ENCODE assay signal across 8 cellular contexts in the genomic region with DNA sequence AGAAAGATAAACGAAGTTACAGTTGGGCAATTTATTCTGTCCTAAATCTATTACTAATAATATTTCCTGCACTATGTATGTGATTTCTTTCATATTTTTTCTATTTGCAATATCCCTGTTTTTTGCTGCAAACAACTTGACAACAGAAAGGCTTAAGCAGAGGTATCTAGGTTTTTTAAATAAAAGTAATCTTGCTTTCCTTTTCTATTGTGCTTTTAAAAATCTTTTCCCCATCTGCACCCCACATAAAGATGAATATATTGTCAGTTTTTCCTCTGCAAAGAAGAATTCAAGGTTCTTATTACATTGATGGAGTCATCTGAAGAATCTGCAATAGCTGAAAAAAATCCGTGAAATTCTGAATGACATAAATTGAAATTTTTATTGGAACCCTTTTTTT. TPM values are rescaled to one million over a fixed set of nuclear protein-coding genes. Genes with fewer than 3 reads are reported as not detected.
DNase-seq lines count a peak whose midpoint lies in the region; ATAC-seq and TF ChIP-seq lines count a peak whose summit lies in the region.

No MANE protein-coding gene starts in this region.

- no peak overlapping the region for H2BK120ac ChIP-seq in mesenchymal stem cell (ENCODE audit: low read depth, low read length)

- H3K4me1 ChIP-seq in adipocyte (ENCODE audit: control insufficient read depth, insufficient read depth, low read length) (peaks cover 18% of the 10 kb centered on the region), mesenchymal stem cell (ENCODE audit: control insufficient read depth, insufficient read depth, low read depth, low read length) (no peaks in the 10 kb centered on the region), upper lobe of left lung (peaks cover 7 to 22% (median 17%) of the 10 kb centered on the region in 4 donors)

- H4K91ac ChIP-seq in mesenchymal stem cell (ENCODE audit: low read length) = no peak overlapping the region

- ATAC-seq in upper lobe of left lung (ENCODE audit: low FRiP score in 2 of 2) (no peak), HG03097 (IDR thresholded peaks at IDR 0.05; ENCODE audit: low FRiP score, unreplicated experiment) (no peak)

- H2BK5ac ChIP-seq in mesenchymal stem cell (ENCODE audit: low read depth, low read length, poor library complexity, severe bottlenecking) = no peak overlapping the region

- intact Hi-C loops in posterior cingulate gyrus (cut with DNase I) = loop anchor here (1.0 kb wide), 1 partner anchor 17 kb away; the partner anchor contains the start of gene BRMS1L

- H3K14ac ChIP-seq in mesenchymal stem cell (ENCODE audit: low read length in 2 of 2) = no peak overlapping the region

- H2BK15ac ChIP-seq in mesenchymal stem cell (ENCODE audit: low read depth, poor library complexity, severe bottlenecking) = no peak overlapping the region

- no peak overlapping the region for H3K18ac ChIP-seq in mesenchymal stem cell (ENCODE audit: low read depth in 1 of 2, low read length in 2 of 2)

- no peak for TF ChIP-seq POLR2A in upper lobe of left lung (IDR thresholded peaks at IDR 0.05)

- peaks cover 5% of the 10 kb centered on the region for H3K79me1 ChIP-seq in mesenchymal stem cell (replicated peaks; ENCODE audit: low read length, poor library complexity, severe bottlenecking)

- H3K27ac ChIP-seq in mesenchymal stem cell (ENCODE audit: low read length, poor library complexity, severe bottlenecking) (no peak overlapping the region), upper lobe of left lung (peak overlapping the region; percentile 89 to 95 (median 92))

- no peak overlapping the region for H2AFZ ChIP-seq in mesenchymal stem cell (ENCODE audit: low read depth, low read length)

- no peak overlapping the region for H2AK5ac ChIP-seq in mesenchymal stem cell (ENCODE audit: low read length, severe bottlenecking)

- WGBS in mesenchymal stem cell = no CpG with 5 or more reads among the region's 2 CpGs
- 25 to 30% methylated on average over 2 of the region's 2 CpGs for WGBS in upper lobe of left lung, 2 donors

- H3K9me3 ChIP-seq in adipocyte (ENCODE audit: control insufficient read depth, low read length) = no peaks in the 10 kb centered on the region
- no peaks in the 10 kb centered on the region for H3K9me3 ChIP-seq in mesenchymal stem cell (ENCODE audit: control insufficient read depth, low read length)
- H3K9me3 ChIP-seq in upper lobe of left lung = no peaks in the 10 kb centered on the region

- no peak overlapping the region for H3K23ac ChIP-seq in mesenchymal stem cell (ENCODE audit: low read length in 2 of 2)

- H4K8ac ChIP-seq in mesenchymal stem cell (ENCODE audit: low read length) = no peak overlapping the region

- peaks cover 2% of the 10 kb centered on the region for H3K36me3 Mint-ChIP-seq in activated naive CD4-positive, alpha-beta T cell treated with anti-CD3 and anti-CD28 coated beads, Interleukin-2, amount 10 ng/mL, durations not matched to agents 7 days and 5 days

- peaks cover 31% of the 10 kb centered on the region for H3K4me1 Mint-ChIP-seq in activated naive CD4-positive, alpha-beta T cell treated with anti-CD3 and anti-CD28 coated beads, Interleukin-2, amount 10 ng/mL, durations not matched to agents 7 days and 5 days

- no peak for DNase-seq in activated naive CD4-positive, alpha-beta T cell treated with anti-CD3 and anti-CD28 coated beads, Interleukin-2, amount 10 ng/mL, durations not matched to agents 7 days and 5 days
- no peak for DNase-seq in activated naive CD4-positive, alpha-beta T cell treated with Interleukin-2 at 50 U/mL for 16 hours
- no peak for DNase-seq in adipocyte (ENCODE audit: low read depth)
- DNase-seq in mesenchymal stem cell = no peak
- no peak for DNase-seq in upper lobe of left lung
- DNase-seq in midbrain (lab: John Stamatoyannopoulos, UW) = no peak
- no peak for DNase-seq in posterior cingulate gyrus

- no peak overlapping the region for H3K9ac ChIP-seq in adipocyte (ENCODE audit: low read length)
- peak overlapping the region; percentile 94 for H3K9ac ChIP-seq in mesenchymal stem cell (ENCODE audit: low read length)

- H3K4ac ChIP-seq in mesenchymal stem cell (ENCODE audit: low read depth in 1 of 2, low read length in 2 of 2) = no peak overlapping the region

- H3K27ac Mint-ChIP-seq in activated naive CD4-positive, alpha-beta T cell treated with anti-CD3 and anti-CD28 coated beads, Interleukin-2, amount 10 ng/mL, durations not matched to agents 7 days and 5 days = peak overlapping the region; percentile 98

- no peak for TF ChIP-seq CTCF in upper lobe of left lung (IDR thresholded peaks at IDR 0.05)

- peak overlapping the region; percentile 85 for H3K4me3 ChIP-seq in adipocyte (ENCODE audit: low read length)
- H3K4me3 ChIP-seq in mesenchymal stem cell (ENCODE audit: insufficient read depth in 1 of 2, low read depth in 1 of 2, low read length in 2 of 2) = peak overlapping the region in 1 of 2 experiments; percentile 95
- H3K4me3 ChIP-seq in upper lobe of left lung = peak overlapping the region in 3 of 4 donors; percentile 74 to 80 (median 79)

- H3K27me3 Mint-ChIP-seq in activated naive CD4-positive, alpha-beta T cell treated with anti-CD3 and anti-CD28 coated beads, Interleukin-2, amount 10 ng/mL, durations not matched to agents 7 days and 5 days = peaks cover 4% of the 10 kb centered on the region

- no peaks in the 10 kb centered on the region for H3K36me3 ChIP-seq in adipocyte (ENCODE audit: control insufficient read depth, insufficient read depth, low read length, severe bottlenecking)
- H3K36me3 ChIP-seq in mesenchymal stem cell (ENCODE audit: control insufficient read depth in 1 of 2, insufficient read depth in 2 of 2, low read depth in 1 of 2, low read length in 2 of 2) = no peaks in the 10 kb centered on the region
- no peaks in the 10 kb centered on the region for H3K36me3 ChIP-seq in upper lobe of left lung

- H3K4me2 ChIP-seq in mesenchymal stem cell (ENCODE audit: low read length, poor library complexity, severe bottlenecking) = no peak overlapping the region

- peak overlapping the region; percentile 99 for H3K4me3 Mint-ChIP-seq in activated naive CD4-positive, alpha-beta T cell treated with anti-CD3 and anti-CD28 coated beads, Interleukin-2, amount 10 ng/mL, durations not matched to agents 7 days and 5 days

- CTCF ChIA-PET in activated naive CD4-positive, alpha-beta T cell treated with anti-CD3 and anti-CD28 coated beads, Interleukin-2, amount 10 ng/mL, durations not matched to agents 7 days and 5 days (lab: Charles Lee) = interaction anchor here (0.9 kb wide), 1 partner anchor 12 kb away, joined by 3 read pairs; no protein-coding TSS in a partner anchor

- H3K27me3 ChIP-seq in adipocyte (replicated peaks; ENCODE audit: control insufficient read depth, insufficient read depth, low read length) (no peaks in the 10 kb centered on the region), mesenchymal stem cell (ENCODE audit: control insufficient read depth in 1 of 2, insufficient read depth in 1 of 2, low read length in 2 of 2) (no peaks in the 10 kb centered on the region), upper lobe of left lung (no peaks in the 10 kb centered on the region)

- H2BK12ac ChIP-seq in mesenchymal stem cell (ENCODE audit: low read length in 2 of 2) = no peak overlapping the region

- no peak for TF ChIP-seq EP300 in upper lobe of left lung (IDR thresholded peaks at IDR 0.05)

- H3K9me3 Mint-ChIP-seq in activated naive CD4-positive, alpha-beta T cell treated with anti-CD3 and anti-CD28 coated beads, Interleukin-2, amount 10 ng/mL, durations not matched to agents 7 days and 5 days = no peaks in the 10 kb centered on the region

RNA-seq across cellular contexts. Expression of gene RALGAPA1, which starts 0.5 kb away (rescaled TPM):
- 8.9 TPM for polyA plus RNA-seq in mesenchymal stem cell (2013, experiment 1 of 2)
- 7.6 TPM for polyA plus RNA-seq in mesenchymal stem cell (2013, experiment 2 of 2)
- total RNA-seq in upper lobe of left lung = 100 to 1,000 TPM in 2 of 6 donors, 10 to 100 TPM in 4; 55.5 to 155 (median 61.1) TPM

RNA-seq across cellular contexts. Expression of gene BRMS1L, which starts 16.5 kb away (rescaled TPM):
- polyA plus RNA-seq in mesenchymal stem cell (2013, experiment 1 of 2) = 8.8 TPM
- polyA plus RNA-seq in mesenchymal stem cell (2013, experiment 2 of 2) = 9.8 TPM
- total RNA-seq in upper lobe of left lung = 10 to 100 TPM in 1 of 6 donors, 1 to 10 TPM in 5; 2.1 to 14.4 (median 6.7) TPM
